ENCODE assay signal across 18 cellular contexts in the genomic region with DNA sequence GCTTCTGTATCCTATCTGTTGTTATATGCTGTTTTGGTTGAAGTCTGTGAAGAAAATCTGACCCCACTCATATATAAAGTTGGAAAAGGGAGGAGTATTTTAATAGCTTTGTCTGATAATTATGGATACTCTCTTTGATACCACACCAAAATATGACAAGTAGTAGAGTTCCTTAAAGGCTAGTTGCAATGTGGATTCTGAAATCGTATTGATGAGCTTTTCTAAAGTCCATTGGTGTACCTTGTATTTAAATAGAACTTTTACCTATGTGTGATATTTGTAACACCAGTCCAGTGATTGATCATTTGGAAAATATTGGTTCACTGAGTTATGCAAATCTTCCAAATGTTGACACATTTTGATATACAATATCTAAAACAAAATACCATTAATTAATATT. TPM values are rescaled to one million over a fixed set of nuclear protein-coding genes. Genes with fewer than 3 reads are reported as not detected.
"Had no signal": no experiment of that assay in that cellular context is flagged by ENCODE, and none has a peak within 500 bp of the region (broad histone marks: within the 10 kb centered on the region; RNA-seq: fewer than 3 reads in every experiment).

No MANE protein-coding gene starts in this region.

- H3K27me3 ChIP-seq: brain microvascular endothelial cell, stomach had no signal

- H3K4me3 ChIP-seq: stomach, thoracic aorta had no signal

- H3K4me3 Mint-ChIP-seq: dendritic cell treated with granulocyte-macrophage colony-stimulating factor and Interleukin-4, amounts not matched to agents 40 ng/mL and 50 ng/mL, for 4 days; effector memory CD8-positive, alpha-beta T cell; T-cell had no signal

- H3K9ac ChIP-seq: parathyroid adenoma had no signal

- H3K9me3 ChIP-seq: stomach, thoracic aorta had no signal

- H3K27ac ChIP-seq: brain microvascular endothelial cell, parathyroid adenoma, stomach, thoracic aorta, VCaP had no signal

- ATAC-seq: effector memory CD8-positive, alpha-beta T cell; T-cell had no signal

- H3K4me1 ChIP-seq: parathyroid adenoma had no signal

- H3K9me3 Mint-ChIP-seq: dendritic cell treated with granulocyte-macrophage colony-stimulating factor and Interleukin-4, amounts not matched to agents 40 ng/mL and 50 ng/mL, for 4 days; effector memory CD8-positive, alpha-beta T cell; T-cell had no signal

- H3K27ac Mint-ChIP-seq: dendritic cell treated with granulocyte-macrophage colony-stimulating factor and Interleukin-4, amounts not matched to agents 40 ng/mL and 50 ng/mL, for 4 days had no signal

- DNase-seq: activated CD4-positive, alpha-beta T cell treated with anti-CD3 and anti-CD28 coated beads for 4 hours; amygdala; brain microvascular endothelial cell; cerebellar nuclear complex; effector memory CD8-positive, alpha-beta T cell; erythroblast; hippocampal formation; kidney glomerular epithelial cell; retina; stimulated activated CD8-positive, alpha-beta memory T cell treated with anti-CD3 and anti-CD28 coated beads, Interleukin-4, amount 100 ng/mL, for 48 hours; stomach; T-cell had no signal

- H2AFZ ChIP-seq: parathyroid adenoma had no signal

- H3K27me3 Mint-ChIP-seq: dendritic cell treated with granulocyte-macrophage colony-stimulating factor and Interleukin-4, amounts not matched to agents 40 ng/mL and 50 ng/mL, for 4 days; effector memory CD8-positive, alpha-beta T cell; T-cell had no signal

- H3K79me2 ChIP-seq: parathyroid adenoma had no signal

- FAIRE-seq: urothelium cell line had no signal

RNA-seq across cellular contexts. Expression of a gene that starts 57.1 kb away (rescaled TPM):
- total RNA-seq: mesenteric fat pad, thoracic aorta had no signal
